In genomic region chr15:92882697-92883642, GRCh38 we compare ENCODE assay signal across 8 cellular contexts. TPM values are rescaled to one million over a fixed set of nuclear protein-coding genes. Genes with fewer than 3 reads are reported as not detected.
DNase-seq lines count a peak whose midpoint lies in the region; ATAC-seq and TF ChIP-seq lines count a peak whose summit lies in the region.

No MANE protein-coding gene starts in this region.

- in situ Hi-C loops in brain microvascular endothelial cell (cut with HindIII; ENCODE audit: low pct_ligation_motif_present, low sequenced_read_pairs) = loop anchor here (10.0 kb wide), 1 partner anchor 68 kb away; no protein-coding TSS in a partner anchor

- DNase-seq in AG04450 (ENCODE audit: low read depth, low spot score) (no peak), SK-N-DZ (ENCODE audit: low spot score) (peak; percentile 17), brain microvascular endothelial cell (no peak), left lung (peak in 1 of 2 donors; percentile 89), GOT3 (lab: John Stamatoyannopoulos, UW) (no peak)
- DNase-seq in stimulated activated naive B cell treated with anti-CD40 and anti-IgM and Interleukin-4, amounts not matched to agents 10 μg/mL and 1 μg/mL and 100 μg/mL, for 72 hours = peak; percentile 23

- TF ChIP-seq CTCF in AG04450 (IDR thresholded peaks at IDR 0.05; ENCODE audit: low read depth, low read length) (no peak), brain microvascular endothelial cell (IDR thresholded peaks at IDR 0.05; ENCODE audit: low read depth, low read length, missing control alignments) (no peak), left lung (IDR thresholded peaks at IDR 0.05) (no peak)

- H3K36me3 ChIP-seq in brain microvascular endothelial cell (replicated peaks) (peaks cover 15% of the 10 kb centered on the region), left lung (peaks cover 0 to 23% of the 10 kb centered on the region in 2 donors)

- intact Hi-C loops in left lung (cut with DNase I) = no loop called here

- peaks cover 18 to 45% of the 10 kb centered on the region in 2 donors for H3K4me1 ChIP-seq in left lung

- peaks cover 31% of the 10 kb centered on the region in 2 donors for H3K36me3 Mint-ChIP-seq in stimulated activated naive B cell treated with anti-CD40 and anti-IgM and Interleukin-4, amounts not matched to agents 10 μg/mL and 1 μg/mL and 100 μg/mL, for 72 hours

- no peaks in the 10 kb centered on the region for H3K9me3 Mint-ChIP-seq in stimulated activated naive B cell treated with anti-CD40 and anti-IgM and Interleukin-4, amounts not matched to agents 10 μg/mL and 1 μg/mL and 100 μg/mL, for 72 hours

- H3K4me1 Mint-ChIP-seq in stimulated activated naive B cell treated with anti-CD40 and anti-IgM and Interleukin-4, amounts not matched to agents 10 μg/mL and 1 μg/mL and 100 μg/mL, for 72 hours = peaks cover 7 to 39% of the 10 kb centered on the region in 2 donors

- peak; percentile 70 for ATAC-seq in GM18907 (IDR thresholded peaks at IDR 0.05; ENCODE audit: unreplicated experiment)
- ATAC-seq in HG03095 (IDR thresholded peaks at IDR 0.05; ENCODE audit: unreplicated experiment) = peak; percentile 50
- peak; percentile 80 for ATAC-seq in left lung
- peak; percentile 82 to 86 for ATAC-seq in stimulated activated naive B cell treated with anti-CD40 and anti-IgM and Interleukin-4, amounts not matched to agents 10 μg/mL and 1 μg/mL and 100 μg/mL, for 72 hours (replicated peaks)

- CTCF ChIA-PET in AG04450 (lab: Charles Lee) = interaction anchor here (0.6 to 1.9 kb wide), 7 partner anchors 10 to 86 kb away, joined by 3 to 10 read pairs (median 4); partner anchors contain the start of gene CHD2

- H3K9me3 ChIP-seq in AG04450 (ENCODE audit: control insufficient read depth, insufficient read depth, low read length) (no peaks in the 10 kb centered on the region), left lung (no peaks in the 10 kb centered on the region)

- H3K4me3 ChIP-seq in AG04450 (ENCODE audit: low read depth, low read length) (peak overlapping the region; percentile 81), brain microvascular endothelial cell (ENCODE audit: low read depth, low read length) (peak overlapping the region; percentile 64), left lung (peak overlapping the region; percentile 78 to 79)

- no peaks in the 10 kb centered on the region for H3K27me3 Mint-ChIP-seq in stimulated activated naive B cell treated with anti-CD40 and anti-IgM and Interleukin-4, amounts not matched to agents 10 μg/mL and 1 μg/mL and 100 μg/mL, for 72 hours

- peak overlapping the region; percentile 92 to 93 for H3K4me3 Mint-ChIP-seq in stimulated activated naive B cell treated with anti-CD40 and anti-IgM and Interleukin-4, amounts not matched to agents 10 μg/mL and 1 μg/mL and 100 μg/mL, for 72 hours

- H3K27ac ChIP-seq in AG04450 (ENCODE audit: low read depth, low read length) = peak overlapping the region; percentile 62
- peak overlapping the region; percentile 93 for H3K27ac ChIP-seq in brain microvascular endothelial cell
- H3K27ac ChIP-seq in left lung = peak overlapping the region; percentile 100

- no peaks in the 10 kb centered on the region for H3K27me3 ChIP-seq in AG04450 (ENCODE audit: control insufficient read depth, insufficient read depth, low read length)
- no peaks in the 10 kb centered on the region for H3K27me3 ChIP-seq in brain microvascular endothelial cell (replicated peaks)
- H3K27me3 ChIP-seq in left lung = no peaks in the 10 kb centered on the region

- peak overlapping the region; percentile 99 for H3K27ac Mint-ChIP-seq in stimulated activated naive B cell treated with anti-CD40 and anti-IgM and Interleukin-4, amounts not matched to agents 10 μg/mL and 1 μg/mL and 100 μg/mL, for 72 hours

- POLR2A ChIA-PET in AG04450 (lab: Yijun Ruan, JAX) = interaction anchor here (0.6 to 3.7 kb wide), 35 partner anchors 8 to 266 kb away, joined by 3 to 121 read pairs (median 5); partner anchors contain the start of gene CHD2

RNA-seq across cellular contexts. Expression of gene CHD2, which starts 17.2 kb away (rescaled TPM):
- polyA plus RNA-seq in AG04450 (2011; rRNA removed) = 62.6 and 74.8 TPM in 2 replicates
- 163 and 178 TPM in 2 replicates for polyA minus RNA-seq in AG04450 (2011; rRNA and poly(A)+ RNA removed)
- 31.4 and 38.8 TPM in 2 replicates for polyA plus RNA-seq in SK-N-DZ (2014; cell fraction: cytosol; rRNA removed)
- polyA plus RNA-seq in SK-N-DZ (2014; cell fraction: nucleus; rRNA removed) = 60.9 and 82.1 TPM in 2 replicates
- total RNA-seq in left lung = 100 to 1,000 TPM; 128 to 135 TPM

Comparison
In these comparisons a context has a peak if more than half of its experiments do, and no peak if none do; other contexts are left out.
1. DNase-seq: peak in SK-N-DZ (single experiment) and stimulated activated naive B cell treated with anti-CD40 and anti-IgM and Interleukin-4, amounts not matched to agents 10 μg/mL and 1 μg/mL and 100 μg/mL, for 72 hours (single experiment); none in AG04450 (single experiment), brain microvascular endothelial cell (single experiment) and GOT3 (single experiment).
2. Peak in every context shown above with its lines, with median percentiles within 50 percentile points of each other: H3K27ac ChIP-seq, H3K4me3 ChIP-seq and ATAC-seq.